In the genomic region with DNA sequence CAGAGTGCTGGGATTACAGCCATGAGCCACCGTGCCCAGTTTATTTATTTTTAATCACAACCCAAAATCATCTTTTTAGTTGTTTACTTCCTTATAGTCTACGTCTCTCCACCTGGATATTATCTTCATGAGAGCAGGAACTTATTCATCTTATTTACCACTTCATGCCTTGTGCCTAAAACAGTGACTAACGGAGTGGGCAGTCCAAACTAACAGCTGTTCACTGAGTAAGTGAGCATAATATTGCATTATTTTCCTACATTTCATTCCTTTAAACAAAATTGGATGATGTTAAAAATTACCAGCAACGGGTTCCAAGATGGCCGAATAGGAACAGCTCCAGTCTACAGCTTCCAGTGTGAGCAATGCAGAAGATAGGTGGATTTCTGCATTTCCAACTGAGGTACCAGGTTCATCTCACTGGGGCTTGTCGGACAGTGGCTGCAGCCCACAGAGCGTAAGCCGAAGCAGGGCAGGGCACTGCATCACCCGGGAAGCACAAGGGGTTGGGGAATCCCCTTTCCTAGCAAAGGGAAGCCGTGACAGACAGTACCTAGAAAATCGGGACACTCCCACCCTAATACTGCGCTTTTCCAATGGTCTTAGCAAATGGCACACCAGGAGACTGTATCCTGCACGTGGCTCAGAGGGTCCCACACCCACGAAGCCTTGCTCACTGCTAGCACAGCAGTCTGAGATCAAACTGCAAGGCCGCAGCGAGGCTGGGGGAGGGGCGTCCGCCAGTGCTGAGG, we compare ENCODE assay signal across 14 cellular contexts. TPM values are rescaled to one million over a fixed set of nuclear protein-coding genes. Genes with fewer than 3 reads are reported as not detected.
A peak's percentile ranks its signal among the peaks of the same experiment; 100 is the strongest.
DNase-seq lines count a peak whose midpoint lies in the region; ATAC-seq lines count a peak whose summit lies in the region.
"Had no signal": no experiment of that assay in that cellular context is flagged by ENCODE, and none has a peak within 500 bp of the region (broad histone marks: within the 10 kb centered on the region; RNA-seq: fewer than 3 reads in every experiment).

No MANE protein-coding gene starts in this region.

- H3K36me3 Mint-ChIP-seq in activated CD4-positive, alpha-beta T cell treated with anti-CD3 and anti-CD28 coated beads, Interleukin-2, amount 10 ng/mL, durations not matched to agents 7 days and 5 days (ENCODE audit: low read depth), result peaks cover 96% of the 10 kb centered on the region
- H3K36me3 Mint-ChIP-seq in central memory CD8-positive, alpha-beta T cell (ENCODE audit: insufficient read depth), result peaks cover 16% of the 10 kb centered on the region

- POLR2A ChIA-PET in activated CD4-positive, alpha-beta T cell treated with anti-CD3 and anti-CD28 coated beads, Interleukin-2, amount 10 ng/mL, durations not matched to agents 7 days and 5 days (lab: Charles Lee), result no interaction called here

- peak overlapping the region; percentile 39 for H3K4me3 Mint-ChIP-seq in activated CD4-positive, alpha-beta T cell treated with anti-CD3 and anti-CD28 coated beads, Interleukin-2, amount 10 ng/mL, durations not matched to agents 7 days and 5 days
- H3K4me3 Mint-ChIP-seq in central memory CD8-positive, alpha-beta T cell, result peak overlapping the region; percentile 20
- H3K4me3 Mint-ChIP-seq: brain had no signal

- H3K27me3 Mint-ChIP-seq in activated CD4-positive, alpha-beta T cell treated with anti-CD3 and anti-CD28 coated beads, Interleukin-2, amount 10 ng/mL, durations not matched to agents 7 days and 5 days, result no peaks in the 10 kb centered on the region
- no peaks in the 10 kb centered on the region for H3K27me3 Mint-ChIP-seq in central memory CD8-positive, alpha-beta T cell
- H3K27me3 Mint-ChIP-seq: brain had no signal

- H3K27ac Mint-ChIP-seq in activated CD4-positive, alpha-beta T cell treated with anti-CD3 and anti-CD28 coated beads, Interleukin-2, amount 10 ng/mL, durations not matched to agents 7 days and 5 days, result peak overlapping the region; percentile 79
- no peak overlapping the region for H3K27ac Mint-ChIP-seq in central memory CD8-positive, alpha-beta T cell (ENCODE audit: low read depth)

- H3K4me1 Mint-ChIP-seq in activated CD4-positive, alpha-beta T cell treated with anti-CD3 and anti-CD28 coated beads, Interleukin-2, amount 10 ng/mL, durations not matched to agents 7 days and 5 days, result peaks cover 76% of the 10 kb centered on the region
- H3K4me1 Mint-ChIP-seq in central memory CD8-positive, alpha-beta T cell, result peaks cover 56% of the 10 kb centered on the region

- DNase-seq in HCEC 1CT, result peak; percentile 21
- peak; percentile 48 for DNase-seq in activated CD4-positive, alpha-beta T cell treated with anti-CD3 and anti-CD28 coated beads, Interleukin-2, amount 10 ng/mL, durations not matched to agents 7 days and 5 days
- no peak for DNase-seq in central memory CD8-positive, alpha-beta T cell (ENCODE audit: low spot score in 2 of 2)
- peak; percentile 17 to 27 for DNase-seq in stimulated activated CD4-positive, alpha-beta T cell treated with anti-CD3 and anti-CD28 coated beads, Interleukin-4, amount 100 ng/mL, for 4 hours
- no peak for DNase-seq in NCI-H345 (lab: John Stamatoyannopoulos, UW)
- no peak for DNase-seq in NCI-H1417 (lab: John Stamatoyannopoulos, UW)
- DNase-seq: gastrocnemius medialis; islet precursor cell; NCI-H1092 treated with DMSO at 0.1 percent for 48 hours; NCI-H526 treated with DMSO at 0.1 percent for 48 hours; psoas muscle; stimulated activated naive CD4-positive, alpha-beta T cell treated with Interleukin-2 at 50 U/mL for 16 hours had no signal

- CTCF ChIA-PET in activated CD4-positive, alpha-beta T cell treated with anti-CD3 and anti-CD28 coated beads, Interleukin-2, amount 10 ng/mL, durations not matched to agents 7 days and 5 days (lab: Charles Lee), result interaction anchor here (0.6 to 1.0 kb wide), 2 partner anchors 28 to 619 kb away, joined by 3 read pairs; no protein-coding TSS in a partner anchor

- no peak for ATAC-seq in central memory CD8-positive, alpha-beta T cell (replicated peaks; ENCODE audit: extremely low read depth, poor library complexity, severe bottlenecking)
- ATAC-seq in GM21526 (IDR thresholded peaks at IDR 0.05; ENCODE audit: low FRiP score, unreplicated experiment), result no peak
- ATAC-seq: gastrocnemius medialis, psoas muscle had no signal

- H3K9me3 Mint-ChIP-seq in activated CD4-positive, alpha-beta T cell treated with anti-CD3 and anti-CD28 coated beads, Interleukin-2, amount 10 ng/mL, durations not matched to agents 7 days and 5 days, result peaks cover 15% of the 10 kb centered on the region
- no peaks in the 10 kb centered on the region for H3K9me3 Mint-ChIP-seq in central memory CD8-positive, alpha-beta T cell

RNA-seq across cellular contexts. Expression of a gene that starts 14.1 kb away (rescaled TPM):
- total RNA-seq in activated CD4-positive, alpha-beta T cell treated with anti-CD3 and anti-CD28 coated beads, Interleukin-2, amount 10 ng/mL, durations not matched to agents 7 days and 5 days, result 100 to 1,000 TPM; 489 to 694 TPM

Comparison
In these comparisons a context has a peak if more than half of its experiments do, and no peak if none do; other contexts are left out.
1. DNase-seq: peak in HCEC 1CT (single experiment), activated CD4-positive, alpha-beta T cell treated with anti-CD3 and anti-CD28 coated beads, Interleukin-2, amount 10 ng/mL, durations not matched to agents 7 days and 5 days (single experiment) and stimulated activated CD4-positive, alpha-beta T cell treated with anti-CD3 and anti-CD28 coated beads, Interleukin-4, amount 100 ng/mL, for 4 hours (2 of 2); none in central memory CD8-positive, alpha-beta T cell (0 of 2), NCI-H345 (single experiment) and NCI-H1417 (0 of 3).